In the genomic region with DNA sequence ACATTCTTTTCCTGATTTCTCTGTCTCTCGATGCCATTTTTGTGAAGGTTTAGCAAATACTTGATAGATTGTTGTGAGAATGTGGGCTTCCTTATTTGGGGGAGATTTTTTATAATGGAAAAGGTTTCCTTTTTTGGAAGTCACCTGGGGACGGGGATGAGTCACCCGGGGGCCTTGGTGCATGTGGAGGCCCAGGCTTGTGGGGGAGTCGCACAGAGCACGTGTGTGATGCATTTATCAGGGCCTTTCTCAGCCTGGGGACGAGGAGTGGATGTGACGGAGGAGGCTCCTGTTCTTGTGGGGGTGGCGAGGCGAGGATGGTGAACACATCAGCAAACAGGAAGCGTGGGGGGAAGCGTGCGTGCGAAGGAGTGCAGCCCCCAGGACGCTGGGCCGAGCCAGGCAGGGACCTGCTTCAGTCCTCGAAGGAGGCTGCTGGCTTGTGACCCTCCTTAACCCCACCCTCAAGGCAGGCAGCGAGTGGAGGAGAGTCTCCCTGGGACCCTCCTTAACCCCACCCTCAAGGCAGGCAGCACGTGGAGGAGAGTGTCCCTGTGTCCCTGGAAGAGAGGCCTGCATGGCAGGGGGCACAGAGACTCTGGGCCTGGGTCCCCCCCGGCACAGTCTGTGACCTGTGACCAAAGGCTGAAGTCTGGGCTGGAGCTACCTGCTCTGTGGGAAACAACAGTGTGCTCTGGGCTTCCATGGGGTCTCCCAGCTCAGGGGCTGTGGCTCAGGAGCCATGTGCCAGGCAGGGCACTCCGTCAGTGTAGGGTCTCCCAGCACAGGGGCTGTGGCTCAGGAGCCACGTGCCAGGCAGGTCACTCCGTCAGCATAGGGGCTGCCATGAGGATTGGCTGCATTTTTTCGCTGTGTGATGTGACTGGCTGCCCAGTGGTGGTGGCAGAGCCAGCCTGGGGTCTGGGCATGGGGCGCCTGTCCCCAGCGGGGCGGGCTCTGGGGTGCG, we compare ENCODE assay signal across 1 cellular context.
TF ChIP-seq lines count a peak whose summit lies in the region.

No MANE protein-coding gene starts in this region.

TF ChIP-seq in IMR-90, 13 proteins besides CTCF, POLR2A, EP300 and RAD21:
- TF ChIP-seq RFX5 (IDR thresholded peaks at IDR 0.05; ENCODE audit: low read depth, low read length) (no peak), BHLHE40 (IDR thresholded peaks at IDR 0.05; ENCODE audit: low read depth, low read length) (0 out of 2 replicates have a peak, but pooled peaks have one; percentile 6)
